11 cellular contexts compared by ENCODE assay signal in genomic region chr2:234679766-234680687, GRCh38.
DNase-seq lines count a peak whose midpoint lies in the region; ATAC-seq, FAIRE-seq and TF ChIP-seq lines count a peak whose summit lies in the region.
"Had no signal": no experiment of that assay in that cellular context is flagged by ENCODE, and none has a peak within 500 bp of the region (broad histone marks: within the 10 kb centered on the region; RNA-seq: fewer than 3 reads in every experiment).

No MANE protein-coding gene starts in this region.

- no peaks in the 10 kb centered on the region for H3K36me3 ChIP-seq in HepG2 (replicated peaks in 1 of 2; ENCODE audit: control insufficient read depth in 1 of 2, insufficient read depth in 2 of 2, low read length in 2 of 2)
- no peaks in the 10 kb centered on the region for H3K36me3 ChIP-seq in tibial nerve

- TF ChIP-seq CTCF in HepG2 (CRISPR knock-in tag; IDR thresholded peaks at IDR 0.05), result no peak
- no peak for TF ChIP-seq CTCF in tibial nerve (IDR thresholded peaks at IDR 0.05)

- CTCF ChIA-PET in HepG2 (lab: Yijun Ruan, JAX; ENCODE audit: low intra/inter-chr PET ratio, low total read pairs), result no interaction called here

- in situ Hi-C loops in HepG2 (cut with HindIII; ENCODE audit: extremely low pct_ligation_motif_present, low pct_unique_long_range_greater_than_20kb), result no loop called here

- ATAC-seq in HepG2 (peak; percentile 93), GM18873 (IDR thresholded peaks at IDR 0.05; ENCODE audit: low FRiP score, unreplicated experiment) (no peak), GM21723 (IDR thresholded peaks at IDR 0.05; ENCODE audit: unreplicated experiment) (no peak)
- no peak for ATAC-seq in activated T-cell treated with anti-CD3 and anti-CD28 coated beads, Interleukin-2, amount 50 U/mL, for 4 hours
- ATAC-seq: stimulated activated effector memory CD8-positive, alpha-beta T cell treated with anti-CD3 and anti-CD28 coated beads, Interleukin-12 subunit alpha, Interleukin-12 subunit beta, amount 100 ng/mL, for 72 hours had no signal

- H3K27ac ChIP-seq in HepG2 (ENCODE audit: extremely low read length, insufficient read depth, low read length) (peak overlapping the region; percentile 86), tibial nerve (peak overlapping the region in 2 of 4 donors; percentile 3 to 48)

- POLR2A ChIA-PET in HepG2 (lab: Yijun Ruan, JAX), result interaction anchor here (0.7 to 11.7 kb wide), 25 partner anchors 9 to 426 kb away, joined by 3 to 484 read pairs (median 4); no protein-coding TSS in a partner anchor

- H3K27me3 ChIP-seq in HepG2 (ENCODE audit: control insufficient read depth in 1 of 2, insufficient read depth in 2 of 2, low read length in 2 of 2) (no peaks in the 10 kb centered on the region), tibial nerve (no peaks in the 10 kb centered on the region)

- no peaks in the 10 kb centered on the region for H4K20me1 ChIP-seq in HepG2 (ENCODE audit: insufficient read depth, low read length)

- no peaks in the 10 kb centered on the region for H3K9me3 Mint-ChIP-seq in activated T-cell treated with anti-CD3 and anti-CD28 coated beads, Interleukin-2, amount 50 U/mL, for 4 hours
- H3K9me3 Mint-ChIP-seq: stimulated activated effector memory CD8-positive, alpha-beta T cell treated with anti-CD3 and anti-CD28 coated beads, Interleukin-12 subunit alpha, Interleukin-12 subunit beta, amount 100 ng/mL, for 72 hours had no signal

- H3K4me3 Mint-ChIP-seq in activated T-cell treated with anti-CD3 and anti-CD28 coated beads, Interleukin-2, amount 50 U/mL, for 4 hours, result no peak overlapping the region
- H3K4me3 Mint-ChIP-seq: naive B cell; stimulated activated effector memory CD8-positive, alpha-beta T cell treated with anti-CD3 and anti-CD28 coated beads, Interleukin-12 subunit alpha, Interleukin-12 subunit beta, amount 100 ng/mL, for 72 hours had no signal

- H3K4me1 ChIP-seq in HepG2 (ENCODE audit: insufficient read depth, low read length) (peaks cover 97% of the 10 kb centered on the region), tibial nerve (peaks cover 0 to 23% (median 3%) of the 10 kb centered on the region in 4 donors)

- no peaks in the 10 kb centered on the region for H3K36me3 Mint-ChIP-seq in activated T-cell treated with anti-CD3 and anti-CD28 coated beads, Interleukin-2, amount 50 U/mL, for 4 hours (ENCODE audit: insufficient read depth)
- H3K36me3 Mint-ChIP-seq: naive B cell had no signal

- WGBS in HepG2 (ENCODE audit: low lambda C conversion rate), result 26% methylated on average over 13 of the region's 13 CpGs
- 41 to 45% methylated on average over 13 of the region's 13 CpGs for WGBS in tibial nerve, 2 donors

- no peaks in the 10 kb centered on the region for H3K79me2 ChIP-seq in HepG2 (ENCODE audit: insufficient read depth, low read length)

- DNase-seq in LHCN-M2 (ENCODE audit: low read depth) (peak; percentile 98), dermis microvascular lymphatic vessel endothelial cell (ENCODE audit: low read depth in 2 of 2) (peak; percentile 60 to 95), HepG2 (ENCODE audit: low spot score) (peak; percentile 98), tibial nerve (ENCODE audit: low spot score in 2 of 2) (peak; percentile 57 to 70), GM12892 (ENCODE audit: insufficient read length) (no peak)
- DNase-seq in activated T-cell treated with anti-CD3 and anti-CD28 coated beads, Interleukin-2, amount 50 U/mL, for 4 hours, result no peak
- DNase-seq: naive B cell, NCI-H1092 treated with DMSO at 0.1 percent for 48 hours had no signal

- H3K9ac ChIP-seq in HepG2 (ENCODE audit: insufficient read depth, low read depth, low read length), result peak overlapping the region; percentile 59

- H3K4me3 ChIP-seq in HepG2 (replicated peaks in 1 of 3; ENCODE audit: insufficient read depth in 1 of 3, low read depth in 2 of 3, low read length in 3 of 3) (peak overlapping the region in 1 of 3 experiments; percentile 5; a peak in 1 of 6 replicates), tibial nerve (no peak overlapping the region)

- TF ChIP-seq POLR2A in HepG2 (IDR thresholded peaks at IDR 0.05; ENCODE audit: insufficient read depth in 1 of 2, low read depth in 2 of 2, low read length in 2 of 2) (no peak), tibial nerve (IDR thresholded peaks at IDR 0.05) (no peak), GM12892 (IDR thresholded peaks at IDR 0.05; ENCODE audit: low read depth, low read length) (no peak)

- TF ChIP-seq EP300 in HepG2 (IDR thresholded peaks at IDR 0.05; ENCODE audit: low read depth in 2 of 2, low read length in 2 of 2) (peak; percentile 38 to 97; a peak in 3 of 4 replicates), HepG2 (CRISPR knock-in tag; IDR thresholded peaks at IDR 0.05; ENCODE audit: borderline replicate concordance) (peak; percentile 97), tibial nerve (IDR thresholded peaks at IDR 0.05) (peak in 1 of 2 donors; percentile 61)

- intact Hi-C loops in HepG2 (cut with micrococcal nuclease; ENCODE audit: unreplicated experiment), result loop anchor here (1.0 to 5.0 kb wide), 3 partner anchors 9 to 272 kb away; partner anchors contain the start of gene SH3BP4

- no peaks in the 10 kb centered on the region for H3K9me3 ChIP-seq in HepG2 (ENCODE audit: low read length)
- no peaks in the 10 kb centered on the region for H3K9me3 ChIP-seq in tibial nerve

- TF ChIP-seq RAD21 in HepG2 (CRISPR knock-in tag; IDR thresholded peaks at IDR 0.05), result peak; percentile 61; the same call in 1 of the 2 replicates

- BruUV-seq in HepG2 (replicated peaks; lab: Mats Ljungman, UMichigan), result TSS peak; percentile 53

- peak overlapping the region; percentile 46 for H3K4me2 ChIP-seq in HepG2 (ENCODE audit: low read depth, low read length)

- FAIRE-seq in HepG2 (lab: Jason Lieb, UNC), result peak; percentile 82
- no peak for FAIRE-seq in GM12892 (lab: Jason Lieb, UNC)

- no peaks in the 10 kb centered on the region for H3K4me1 Mint-ChIP-seq in activated T-cell treated with anti-CD3 and anti-CD28 coated beads, Interleukin-2, amount 50 U/mL, for 4 hours (ENCODE audit: low read depth)
- H3K4me1 Mint-ChIP-seq: naive B cell had no signal

- H2AFZ ChIP-seq in HepG2 (ENCODE audit: low read length), result no peak overlapping the region

- no peaks in the 10 kb centered on the region for H3K27me3 Mint-ChIP-seq in activated T-cell treated with anti-CD3 and anti-CD28 coated beads, Interleukin-2, amount 50 U/mL, for 4 hours (ENCODE audit: low read depth)
- H3K27me3 Mint-ChIP-seq: naive B cell had no signal

TF ChIP-seq in HepG2, 621 proteins besides CTCF, POLR2A, EP300 and RAD21 (continues in another document):
- peak; percentile 96 for TF ChIP-seq TEAD3 (CRISPR knock-in tag; optimal IDR thresholded peaks at IDR 0.05; ENCODE audit: borderline replicate concordance)
- TF ChIP-seq ZNF326 (CRISPR knock-in tag; IDR thresholded peaks at IDR 0.05; ENCODE audit: borderline replicate concordance), result no peak
- TF ChIP-seq JDP2 (CRISPR knock-in tag; IDR thresholded peaks at IDR 0.05; ENCODE audit: borderline replicate concordance), result no peak
- TF ChIP-seq DZIP1 (CRISPR knock-in tag; IDR thresholded peaks at IDR 0.05), result no peak
- no peak for TF ChIP-seq FOXA1 (IDR thresholded peaks at IDR 0.05)
- peak; percentile 52; the same call in 1 of the 2 replicates for TF ChIP-seq FOXA1 (CRISPR knock-in tag; IDR thresholded peaks at IDR 0.05)
- TF ChIP-seq, protein P1, sequence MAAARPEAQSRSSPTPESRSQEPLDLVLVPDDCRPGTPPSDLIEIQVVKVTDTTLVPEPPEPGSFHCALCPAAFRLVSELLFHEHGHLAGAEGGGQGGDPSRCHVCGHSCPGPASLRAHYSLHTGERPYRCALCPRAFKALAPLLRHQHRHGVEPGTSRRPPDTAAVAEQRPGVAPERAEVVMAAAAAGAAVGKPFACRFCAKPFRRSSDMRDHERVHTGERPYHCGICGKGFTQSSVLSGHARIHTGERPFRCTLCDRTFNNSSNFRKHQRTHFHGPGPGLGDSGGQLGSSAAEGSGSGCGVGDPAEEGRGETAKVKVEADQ (CRISPR knock-in tag; IDR thresholded peaks at IDR 0.05; ENCODE audit: borderline replicate concordance), result peak; percentile 79; the same call in 1 of the 2 replicates
- peak; percentile 81; the same call in 1 of the 2 replicates for TF ChIP-seq ZNF281 (CRISPR knock-in tag; IDR thresholded peaks at IDR 0.05; ENCODE audit: borderline replicate concordance)

Comparison
In these comparisons a context has a peak if more than half of its experiments do, and no peak if none do; other contexts are left out.
1. DNase-seq: peak in LHCN-M2 (single experiment), dermis microvascular lymphatic vessel endothelial cell (2 of 2), HepG2 (single experiment) and tibial nerve (2 of 2); none in activated T-cell treated with anti-CD3 and anti-CD28 coated beads, Interleukin-2, amount 50 U/mL, for 4 hours (single experiment) and GM12892 (single experiment).